Comparison of ENCODE assay signal across 24 cellular contexts in the genomic region with DNA sequence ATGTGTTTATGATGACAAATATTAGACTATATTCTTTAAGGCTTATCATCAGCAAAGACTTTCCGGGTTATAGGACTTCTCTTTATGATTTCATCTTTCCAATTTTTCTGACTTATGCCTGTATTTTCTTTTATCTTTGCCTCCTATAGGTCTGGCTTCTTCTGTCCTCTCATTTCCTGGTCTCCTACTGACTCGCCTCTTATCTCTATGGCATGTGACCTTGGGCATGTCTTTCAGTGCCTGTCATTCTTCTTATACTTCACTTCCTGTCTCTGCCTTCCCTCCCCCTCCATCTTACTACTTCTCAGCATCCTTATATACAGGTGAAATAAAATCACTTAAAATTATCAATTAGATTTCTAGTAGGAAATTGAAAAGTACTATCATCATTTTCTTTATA. TPM values are rescaled to one million over a fixed set of nuclear protein-coding genes. Genes with fewer than 3 reads are reported as not detected.
"Had no signal": no experiment of that assay in that cellular context is flagged by ENCODE, and none has a peak within 500 bp of the region (broad histone marks: within the 10 kb centered on the region; RNA-seq: fewer than 3 reads in every experiment).

No MANE protein-coding gene starts in this region.

- H3K27ac ChIP-seq: body of pancreas, lower lobe of right lung, ovary had no signal

- H3K4me1 Mint-ChIP-seq: activated B cell treated with CpG ODN at 0.5 μM for 24 hours; central memory CD8-positive, alpha-beta T cell had no signal

- H3K9me3 Mint-ChIP-seq: activated B cell treated with CpG ODN at 0.5 μM for 24 hours; stimulated activated naive CD8-positive, alpha-beta T cell treated with anti-CD3 and anti-CD28 coated beads, Interleukin-15, Interleukin-2, amounts not matched to agents 100 ng/mL and 50 ng/mL, for 24 hours; type B pancreatic cell had no signal

- H3K9me3 ChIP-seq: body of pancreas, lower lobe of right lung, ovary had no signal

- H3K27ac Mint-ChIP-seq: activated B cell treated with CpG ODN at 0.5 μM for 24 hours; activated CD8-positive, alpha-beta T cell treated with anti-CD3 and anti-CD28 coated beads, Interleukin-2, amount 10 ng/mL, durations not matched to agents 7 days and 5 days; activated naive CD8-positive, alpha-beta T cell; activated T-cell treated with anti-CD3 and anti-CD28 coated beads, Interleukin-2, amount 50 U/mL, for 72 hours; stimulated activated naive CD8-positive, alpha-beta T cell treated with anti-CD3 and anti-CD28 coated beads, Interleukin-15, Interleukin-2, amounts not matched to agents 100 ng/mL and 50 ng/mL, for 24 hours; type B pancreatic cell had no signal

- H3K4me3 Mint-ChIP-seq: activated B cell treated with CpG ODN at 0.5 μM for 24 hours; activated CD8-positive, alpha-beta T cell treated with anti-CD3 and anti-CD28 coated beads, Interleukin-2, amount 10 ng/mL, durations not matched to agents 7 days and 5 days; activated naive CD8-positive, alpha-beta T cell; activated T-cell treated with anti-CD3 and anti-CD28 coated beads, Interleukin-2, amount 50 U/mL, for 72 hours; central memory CD8-positive, alpha-beta T cell; neural crest cell; stimulated activated naive CD8-positive, alpha-beta T cell treated with anti-CD3 and anti-CD28 coated beads, Interleukin-15, Interleukin-2, amounts not matched to agents 100 ng/mL and 50 ng/mL, for 24 hours; type B pancreatic cell had no signal

- H3K4me1 ChIP-seq: body of pancreas, lower lobe of right lung had no signal

- H3K27me3 Mint-ChIP-seq: activated B cell treated with CpG ODN at 0.5 μM for 24 hours; activated naive CD8-positive, alpha-beta T cell; central memory CD8-positive, alpha-beta T cell; stimulated activated naive CD8-positive, alpha-beta T cell treated with anti-CD3 and anti-CD28 coated beads, Interleukin-15, Interleukin-2, amounts not matched to agents 100 ng/mL and 50 ng/mL, for 24 hours; type B pancreatic cell had no signal

- ATAC-seq: activated CD8-positive, alpha-beta T cell treated with anti-CD3 and anti-CD28 coated beads, Interleukin-2, amount 10 ng/mL, durations not matched to agents 7 days and 5 days; activated T-cell treated with anti-CD3 and anti-CD28 coated beads, Interleukin-2, amount 50 U/mL, for 72 hours; body of pancreas; left colon; lower lobe of right lung; sciatic nerve had no signal

- H3K27me3 ChIP-seq: body of pancreas, ovary had no signal

- H3K4me3 ChIP-seq: body of pancreas, lower lobe of right lung, ovary had no signal

- DNase-seq: activated B cell treated with CpG ODN at 0.5 μM for 24 hours; activated CD4-positive, alpha-beta T cell treated with anti-CD3 and anti-CD28 coated beads for 48 hours; activated CD8-positive, alpha-beta memory T cell treated with anti-CD3 and anti-CD28 coated beads, Interleukin-2, amount 50 U/mL, for 4 hours; activated CD8-positive, alpha-beta T cell treated with anti-CD3 and anti-CD28 coated beads, Interleukin-2, amount 10 ng/mL, durations not matched to agents 7 days and 5 days; activated gamma-delta T cell; activated T-cell treated with anti-CD3 and anti-CD28 coated beads, Interleukin-2, amount 50 U/mL, for 72 hours; amniotic stem cell; body of pancreas; cortex of kidney; effector CD4-positive, alpha-beta T cell; foreskin fibroblast; hypothalamus; left colon; lower lobe of right lung; midbrain; ovary; T-helper 1 cell had no signal

- H3K36me3 ChIP-seq: lower lobe of right lung, ovary had no signal

- H3K36me3 Mint-ChIP-seq: activated naive CD8-positive, alpha-beta T cell; type B pancreatic cell had no signal

RNA-seq across cellular contexts. Expression of gene PCDH15, which starts 42.2 kb away (rescaled TPM):
- total RNA-seq: activated B cell treated with CpG ODN at 0.5 μM for 24 hours; activated CD8-positive, alpha-beta T cell treated with anti-CD3 and anti-CD28 coated beads, Interleukin-2, amount 10 ng/mL, durations not matched to agents 7 days and 5 days; activated T-cell treated with anti-CD3 and anti-CD28 coated beads, Interleukin-2, amount 50 U/mL, for 72 hours; body of pancreas; myocyte had no signal
